8 cellular contexts compared by ENCODE assay signal in the genomic region with DNA sequence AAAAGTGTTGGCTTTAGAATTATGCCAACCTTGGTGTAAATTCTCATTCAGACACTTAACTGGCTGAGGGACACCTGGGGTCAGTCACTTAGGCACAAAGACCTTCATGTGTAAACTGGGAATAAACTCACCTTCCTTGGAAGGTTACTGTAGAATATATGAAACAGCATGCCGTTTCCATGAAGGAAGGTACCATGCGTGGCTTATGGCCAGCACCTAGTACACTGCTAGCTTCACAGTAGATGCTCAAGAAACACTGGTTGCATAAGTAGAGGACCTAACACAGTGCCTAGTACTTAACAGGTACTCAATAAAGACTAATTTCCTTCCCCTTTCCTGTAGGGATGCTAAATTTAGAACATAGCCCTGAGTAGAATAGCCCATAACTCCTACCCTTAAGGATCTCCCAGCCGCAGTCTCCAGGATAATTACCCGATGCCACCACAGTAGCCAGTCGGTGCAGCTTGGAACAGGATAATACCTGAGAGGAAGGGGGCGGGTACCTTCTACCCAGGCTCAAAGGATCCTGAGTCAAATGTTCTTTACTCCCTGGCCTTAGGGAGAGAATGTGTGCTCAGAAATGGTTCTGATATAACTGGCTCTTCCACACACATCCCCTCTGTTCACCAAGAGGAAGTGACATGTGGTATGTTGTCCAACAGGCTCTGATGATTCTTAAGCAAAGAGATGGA. TPM values are rescaled to one million over a fixed set of nuclear protein-coding genes. Genes with fewer than 3 reads are reported as not detected.
DNase-seq lines count a peak whose midpoint lies in the region; ATAC-seq and TF ChIP-seq lines count a peak whose summit lies in the region.

No MANE protein-coding gene starts in this region.

- H3K27me3 Mint-ChIP-seq in activated CD4-positive, alpha-beta memory T cell treated with anti-CD3 and anti-CD28 coated beads for 36 hours = no peaks in the 10 kb centered on the region

- CTCF ChIA-PET in activated CD4-positive, alpha-beta memory T cell treated with anti-CD3 and anti-CD28 coated beads for 36 hours (lab: Charles Lee) = interaction anchor here (0.6 to 10.8 kb wide), 7 partner anchors 12 to 660 kb away, joined by 3 to 417 read pairs (median 7); no protein-coding TSS in a partner anchor
- CTCF ChIA-PET in GM10248 (lab: Yijun Ruan, JAX) = interaction anchor here (0.9 to 10.9 kb wide), 11 partner anchors 13 to 85 kb away, joined by 3 to 429 read pairs (median 7); no protein-coding TSS in a partner anchor

- H3K9me3 ChIP-seq in iPS-18a (ENCODE audit: control insufficient read depth, low read depth, low read length) = no peaks in the 10 kb centered on the region

- peaks cover 28% of the 10 kb centered on the region for H3K36me3 ChIP-seq in iPS-18a (ENCODE audit: control insufficient read depth, low read depth, low read length)

- H3K4me3 ChIP-seq in iPS-18a (ENCODE audit: low read length) = peak overlapping the region; percentile 63

- no peak for TF ChIP-seq CTCF in GM10248 (IDR thresholded peaks at IDR 0.05; ENCODE audit: control extremely low read depth, extremely low read depth, low read depth, missing control alignments)

- peaks cover 40% of the 10 kb centered on the region for H3K4me1 Mint-ChIP-seq in activated CD4-positive, alpha-beta memory T cell treated with anti-CD3 and anti-CD28 coated beads for 36 hours (ENCODE audit: low read depth)

- no peak overlapping the region for H3K27ac ChIP-seq in iPS-18a (ENCODE audit: low read length)
- peak overlapping the region; percentile 100 for H3K27ac ChIP-seq in substantia nigra (ENCODE audit: low read depth, low read length, poor library complexity, severe bottlenecking)

- H3K4me1 ChIP-seq in iPS-18a (ENCODE audit: control insufficient read depth, low read depth, low read length) = peaks cover 43% of the 10 kb centered on the region

- H3K27me3 ChIP-seq in iPS-18a (ENCODE audit: control insufficient read depth, insufficient read depth, low read length) = no peaks in the 10 kb centered on the region

- intact Hi-C loops in activated CD4-positive, alpha-beta memory T cell treated with anti-CD3 and anti-CD28 coated beads for 36 hours (cut with micrococcal nuclease) = no loop called here
- intact Hi-C loops in head of caudate nucleus (cut with DNase I) = no loop called here

- H3K36me3 Mint-ChIP-seq in activated CD4-positive, alpha-beta memory T cell treated with anti-CD3 and anti-CD28 coated beads for 36 hours = peaks cover 79% of the 10 kb centered on the region

- no peak for ATAC-seq in GM18907 (IDR thresholded peaks at IDR 0.05; ENCODE audit: unreplicated experiment)

- H3K9me3 Mint-ChIP-seq in activated CD4-positive, alpha-beta memory T cell treated with anti-CD3 and anti-CD28 coated beads for 36 hours = no peaks in the 10 kb centered on the region

- H3K27ac Mint-ChIP-seq in activated CD4-positive, alpha-beta memory T cell treated with anti-CD3 and anti-CD28 coated beads for 36 hours = peak overlapping the region; percentile 96

- H3K4me3 Mint-ChIP-seq in activated CD4-positive, alpha-beta memory T cell treated with anti-CD3 and anti-CD28 coated beads for 36 hours = peak overlapping the region; percentile 98

- POLR2A ChIA-PET in activated CD4-positive, alpha-beta memory T cell treated with anti-CD3 and anti-CD28 coated beads for 36 hours (lab: Charles Lee) = interaction anchor here (1.7 to 5.4 kb wide), 2 partner anchors 43 to 57 kb away, joined by 9 to 30 read pairs; no protein-coding TSS in a partner anchor
- POLR2A ChIA-PET in GM10248 (lab: Yijun Ruan, JAX) = no interaction called here

- DNase-seq in SIG-M5 treated with dmso at 0.1 percent for 504 hours (lab: John Stamatoyannopoulos, UW; ENCODE audit: unreplicated experiment) = peak; percentile 72
- DNase-seq in SIG-M5 (lab: John Stamatoyannopoulos, UW) = no peak
- DNase-seq in activated CD4-positive, alpha-beta memory T cell treated with anti-CD3 and anti-CD28 coated beads for 36 hours = peak; percentile 57
- no peak for DNase-seq in substantia nigra (lab: John Stamatoyannopoulos, UW)
- no peak for DNase-seq in head of caudate nucleus
- no peak for DNase-seq in GM10248 (ENCODE audit: extremely low spot score)

- no peak overlapping the region for H3K9ac ChIP-seq in iPS-18a (ENCODE audit: low read length)

RNA-seq across cellular contexts. Expression of a gene that starts 3.6 kb away (rescaled TPM):
- 100 to 1,000 TPM; 126 to 129 TPM for total RNA-seq in activated CD4-positive, alpha-beta memory T cell treated with anti-CD3 and anti-CD28 coated beads for 36 hours

RNA-seq across cellular contexts. Expression of a gene that starts 20.0 kb away (rescaled TPM):
- 100 to 1,000 TPM; 149 TPM for total RNA-seq in activated CD4-positive, alpha-beta memory T cell treated with anti-CD3 and anti-CD28 coated beads for 36 hours

Comparison
In these comparisons a context has a peak if more than half of its experiments do, and no peak if none do; other contexts are left out.
1. DNase-seq: peak in SIG-M5 treated with dmso at 0.1 percent for 504 hours (single experiment) and activated CD4-positive, alpha-beta memory T cell treated with anti-CD3 and anti-CD28 coated beads for 36 hours (single experiment); none in SIG-M5 (single experiment), substantia nigra (0 of 49), head of caudate nucleus (0 of 42) and GM10248 (single experiment).